26 cellular contexts compared by ENCODE assay signal in the genomic region with DNA sequence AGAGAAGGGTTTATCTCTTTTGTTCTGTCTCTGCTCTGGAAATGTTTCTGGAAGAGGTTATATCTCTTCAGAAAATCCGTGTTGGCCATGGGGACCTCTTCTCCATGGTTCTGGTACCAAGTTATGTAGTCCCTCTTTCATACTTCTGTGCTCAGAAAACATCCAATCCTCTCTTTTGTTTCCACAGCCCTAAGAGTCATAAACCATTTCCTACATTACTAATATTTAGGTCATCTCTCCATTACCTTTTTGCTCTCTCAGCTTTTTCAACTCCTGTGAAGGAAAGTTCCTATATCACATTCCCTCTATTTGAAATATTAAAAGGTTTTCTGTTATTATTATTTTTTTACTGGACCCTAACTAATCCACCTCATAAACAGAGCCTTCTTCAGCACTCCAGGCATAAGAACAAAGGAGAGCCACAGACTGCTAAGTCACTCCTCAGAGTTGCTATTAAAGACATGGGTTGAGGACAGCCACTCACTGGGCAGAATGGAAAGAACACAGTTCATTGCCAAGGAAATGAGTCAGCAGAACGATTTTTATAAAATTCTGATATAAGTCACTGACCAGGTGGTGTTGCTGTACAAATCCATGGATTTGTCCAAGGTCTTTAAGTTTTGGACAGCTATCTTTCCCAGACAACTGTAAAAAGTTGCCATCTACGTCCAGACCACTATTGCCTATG.
A peak's percentile ranks its signal among the peaks of the same experiment; 100 is the strongest.
DNase-seq lines count a peak whose midpoint lies in the region; ATAC-seq, FAIRE-seq and TF ChIP-seq lines count a peak whose summit lies in the region.
"Had no signal": no experiment of that assay in that cellular context is flagged by ENCODE, and none has a peak within 500 bp of the region (broad histone marks: within the 10 kb centered on the region; RNA-seq: fewer than 3 reads in every experiment).

No MANE protein-coding gene starts in this region.

- H3K27ac ChIP-seq in astrocyte (ENCODE audit: low read depth, low read length) (no peak overlapping the region), fibroblast of lung (ENCODE audit: insufficient read depth, low read length) (no peak overlapping the region)
- H3K27ac ChIP-seq: left lung, neural progenitor cell, prostate gland, RWPE1, tibial artery had no signal

- no peak overlapping the region for H3K9ac ChIP-seq in astrocyte (ENCODE audit: low read length)
- H3K9ac ChIP-seq in fibroblast of lung (ENCODE audit: insufficient read depth, low read length) = no peak overlapping the region
- H3K9ac ChIP-seq: neural progenitor cell had no signal

- no peak overlapping the region for H3K4me3 Mint-ChIP-seq in astrocyte (ENCODE audit: unreplicated experiment)
- H3K4me3 Mint-ChIP-seq: activated naive CD4-positive, alpha-beta T cell treated with anti-CD3 and anti-CD28 coated beads, Interleukin-2, amount 50 U/mL, for 24 hours; CD8-positive, alpha-beta memory T cell; neural progenitor cell had no signal

- H3K36me3 Mint-ChIP-seq in astrocyte (ENCODE audit: low read depth, unreplicated experiment) = no peaks in the 10 kb centered on the region
- H3K36me3 Mint-ChIP-seq: activated naive CD4-positive, alpha-beta T cell treated with anti-CD3 and anti-CD28 coated beads, Interleukin-2, amount 50 U/mL, for 24 hours; CD8-positive, alpha-beta memory T cell; neural progenitor cell had no signal

- TF ChIP-seq CTCF in astrocyte (IDR thresholded peaks at IDR 0.05; ENCODE audit: insufficient read depth, low read depth, low read length) (no peak), fibroblast of lung (conservative IDR thresholded peaks at IDR 0.05 in 1 of 2, IDR thresholded peaks at IDR 0.05 in 1 of 2; ENCODE audit: low read depth in 1 of 2, low read length in 2 of 2) (no peak)

- H3K27ac Mint-ChIP-seq in astrocyte (ENCODE audit: unreplicated experiment) = peak overlapping the region; percentile 19
- H3K27ac Mint-ChIP-seq: activated naive CD4-positive, alpha-beta T cell treated with anti-CD3 and anti-CD28 coated beads, Interleukin-2, amount 50 U/mL, for 24 hours; CD8-positive, alpha-beta memory T cell; neural progenitor cell had no signal

- peak; percentile 18 for DNase-seq in HS-5 (ENCODE audit: low read depth)
- peak; percentile 36 for DNase-seq in astrocyte (ENCODE audit: low read depth)
- peak; percentile 49 to 58 for DNase-seq in fibroblast of lung (ENCODE audit: low read depth in 2 of 2)
- DNase-seq in skeletal muscle cell (ENCODE audit: low read depth) = peak; percentile 41
- DNase-seq in NCI-H2227 (lab: John Stamatoyannopoulos, UW; ENCODE audit: unreplicated experiment) = no peak
- DNase-seq: activated CD4-positive, CD25-positive, alpha-beta regulatory T cell treated with anti-CD3 and anti-CD28 coated beads, Interleukin-2, amount 50 U/mL, for 72 hours; activated CD8-positive, alpha-beta memory T cell treated with anti-CD3 and anti-CD28 coated beads for 24 hours; CD8-positive, alpha-beta memory T cell; DMS79 treated with DMSO at 0.1 percent for 48 hours; head of caudate nucleus; left lung; mucosa of descending colon; NCI-H1436; NCI-H524; small intestine; stimulated activated CD4-positive, alpha-beta T cell treated with anti-CD3 and anti-CD28 coated beads, Interleukin-2, amount 100 ng/mL, for 48 hours; stimulated activated naive CD8-positive, alpha-beta T cell treated with anti-CD3 and anti-CD28 coated beads, Interleukin-15, Interleukin-2, amounts not matched to agents 100 U/mL and 50 U/mL, for 24 hours; T-helper 9 cell; tibial artery had no signal

- H3K4me1 ChIP-seq in astrocyte (ENCODE audit: insufficient read depth, low read length) = no peaks in the 10 kb centered on the region
- no peaks in the 10 kb centered on the region for H3K4me1 ChIP-seq in fibroblast of lung (ENCODE audit: control insufficient read depth, extremely low read depth, insufficient read depth, low read length)
- H3K4me1 ChIP-seq: HAP-1, left lung, neural progenitor cell, prostate gland, tibial artery had no signal

- H3K4me3 ChIP-seq in astrocyte (ENCODE audit: insufficient read depth, low read depth, low read length) (no peak overlapping the region), fibroblast of lung (replicated peaks in 1 of 4; ENCODE audit: control extremely low read depth in 1 of 4, insufficient read depth in 1 of 4, low read depth in 3 of 4, low read length in 4 of 4) (no peak overlapping the region), skeletal muscle cell (ENCODE audit: low read depth, low read length) (no peak overlapping the region)
- H3K4me3 ChIP-seq: HAP-1, left lung, mucosa of descending colon, neural progenitor cell, prostate gland, tibial artery had no signal

- ATAC-seq in HG03457 (IDR thresholded peaks at IDR 0.05; ENCODE audit: unreplicated experiment) (no peak), GM21786 (IDR thresholded peaks at IDR 0.05; ENCODE audit: unreplicated experiment) (no peak)
- ATAC-seq: left lung; mucosa of descending colon; stimulated activated naive CD8-positive, alpha-beta T cell treated with anti-CD3 and anti-CD28 coated beads, Interleukin-15, Interleukin-2, amounts not matched to agents 100 U/mL and 50 U/mL, for 24 hours had no signal

- H2AFZ ChIP-seq in astrocyte (ENCODE audit: low read depth, low read length) (no peak overlapping the region), fibroblast of lung (ENCODE audit: low read length) (no peak overlapping the region)
- H2AFZ ChIP-seq: neural progenitor cell had no signal

- FAIRE-seq in astrocyte (lab: Jason Lieb, UNC) = no peak
- FAIRE-seq: small intestine had no signal

- no peaks in the 10 kb centered on the region for H3K27me3 Mint-ChIP-seq in astrocyte (ENCODE audit: low read depth, unreplicated experiment)
- H3K27me3 Mint-ChIP-seq: activated naive CD4-positive, alpha-beta T cell treated with anti-CD3 and anti-CD28 coated beads, Interleukin-2, amount 50 U/mL, for 24 hours; CD8-positive, alpha-beta memory T cell had no signal

- no peaks in the 10 kb centered on the region for H3K79me2 ChIP-seq in astrocyte (ENCODE audit: insufficient read depth, low read length)
- H3K79me2 ChIP-seq in fibroblast of lung (ENCODE audit: control insufficient read depth, insufficient read depth, low read length) = no peaks in the 10 kb centered on the region

- no peaks in the 10 kb centered on the region for H3K9me3 Mint-ChIP-seq in astrocyte (ENCODE audit: unreplicated experiment)
- H3K9me3 Mint-ChIP-seq: neural progenitor cell had no signal

- H4K20me1 ChIP-seq in astrocyte (ENCODE audit: insufficient read depth, low read length) (no peaks in the 10 kb centered on the region), fibroblast of lung (ENCODE audit: control insufficient read depth, extremely low read depth, insufficient read depth, low read length) (no peaks in the 10 kb centered on the region)

- no peaks in the 10 kb centered on the region for H3K27me3 ChIP-seq in astrocyte (ENCODE audit: insufficient read depth, low read length)
- H3K27me3 ChIP-seq in fibroblast of lung (ENCODE audit: control insufficient read depth, insufficient read depth, low read length) = no peaks in the 10 kb centered on the region
- H3K27me3 ChIP-seq: left lung, neural progenitor cell, tibial artery had no signal

- H3K4me2 ChIP-seq in astrocyte (ENCODE audit: low read length) = no peak overlapping the region
- H3K4me2 ChIP-seq in fibroblast of lung (ENCODE audit: extremely low read depth, insufficient read depth, low read length) = no peak overlapping the region
- H3K4me2 ChIP-seq: neural progenitor cell had no signal

- H3K36me3 ChIP-seq in astrocyte (ENCODE audit: insufficient read depth, low read length) (no peaks in the 10 kb centered on the region), fibroblast of lung (ENCODE audit: control insufficient read depth, insufficient read depth, low read length) (no peaks in the 10 kb centered on the region)
- H3K36me3 ChIP-seq: HAP-1, left lung, neural progenitor cell, prostate gland, tibial artery had no signal

- H3K9me3 ChIP-seq in astrocyte (ENCODE audit: insufficient read depth, low read depth, low read length) (no peaks in the 10 kb centered on the region), fibroblast of lung (ENCODE audit: control insufficient read depth, insufficient read depth, low read depth, low read length) (no peaks in the 10 kb centered on the region)
- H3K9me3 ChIP-seq: HAP-1, left lung, mucosa of descending colon, prostate gland, tibial artery had no signal

- no peaks in the 10 kb centered on the region for H3K4me1 Mint-ChIP-seq in astrocyte (ENCODE audit: low read depth, unreplicated experiment)
- H3K4me1 Mint-ChIP-seq: activated naive CD4-positive, alpha-beta T cell treated with anti-CD3 and anti-CD28 coated beads, Interleukin-2, amount 50 U/mL, for 24 hours; CD8-positive, alpha-beta memory T cell; neural progenitor cell had no signal
